In the genomic region with DNA sequence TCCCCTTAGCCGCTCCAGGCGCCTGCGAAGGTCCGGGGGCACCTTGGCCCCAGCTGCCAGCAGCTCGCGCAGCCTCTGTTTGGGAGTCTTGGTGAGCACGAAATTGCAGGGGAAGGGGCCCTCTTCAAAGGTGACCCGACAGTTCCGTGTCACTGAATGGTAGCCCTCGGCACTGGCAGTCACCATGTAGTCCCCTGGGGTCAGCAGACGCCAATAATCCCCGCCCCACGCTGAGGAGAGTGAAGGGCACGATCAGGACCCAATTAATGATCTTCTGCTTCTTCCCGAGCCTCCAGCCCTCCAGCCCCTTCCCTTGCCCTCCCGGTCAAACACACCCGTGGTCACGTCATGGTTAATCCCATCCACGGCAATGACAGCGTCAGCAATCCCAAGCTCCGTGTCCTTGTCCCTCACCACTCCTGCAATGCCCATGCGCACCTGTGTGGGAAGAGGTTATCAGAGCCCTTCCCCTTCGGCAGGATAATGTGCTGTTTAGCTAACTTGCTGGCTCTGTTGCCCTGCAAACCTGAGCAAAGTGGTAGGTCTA, we compare ENCODE assay signal across 33 cellular contexts. TPM values are rescaled to one million over a fixed set of nuclear protein-coding genes. Genes with fewer than 3 reads are reported as not detected.
"Had no signal": no experiment of that assay in that cellular context is flagged by ENCODE, and none has a peak within 500 bp of the region (broad histone marks: within the 10 kb centered on the region; RNA-seq: fewer than 3 reads in every experiment).

No MANE protein-coding gene starts in this region.

- H3K4me3 Mint-ChIP-seq: activated CD4-positive, alpha-beta memory T cell treated with anti-CD3 and anti-CD28 coated beads, Interleukin-2, amount 10 ng/mL, durations not matched to agents 7 days and 5 days; activated CD8-positive, alpha-beta memory T cell treated with anti-CD3 and anti-CD28 coated beads, Interleukin-2, amount 10 ng/mL, durations not matched to agents 7 days and 5 days; activated naive CD4-positive, alpha-beta T cell treated with anti-CD3 and anti-CD28 coated beads, Interleukin-2, amount 10 ng/mL, durations not matched to agents 7 days and 5 days; activated naive CD8-positive, alpha-beta T cell treated with anti-CD3 and anti-CD28 coated beads, Interleukin-2, amount 10 ng/mL, durations not matched to agents 7 days and 5 days had no signal

- DNase-seq: activated CD4-positive, alpha-beta memory T cell treated with anti-CD3 and anti-CD28 coated beads, Interleukin-2, amount 10 ng/mL, durations not matched to agents 7 days and 5 days; activated CD4-positive, alpha-beta T cell treated with anti-CD3 and anti-CD28 coated beads for 1 hour; activated CD4-positive, alpha-beta T cell treated with anti-CD3 and anti-CD28 coated beads for 48 hours; activated CD4-positive, CD25-positive, alpha-beta regulatory T cell; activated CD8-positive, alpha-beta memory T cell treated with anti-CD3 and anti-CD28 coated beads for 24 hours; activated CD8-positive, alpha-beta memory T cell treated with anti-CD3 and anti-CD28 coated beads, Interleukin-2, amount 10 ng/mL, durations not matched to agents 7 days and 5 days; activated CD8-positive, alpha-beta memory T cell treated with anti-CD3 and anti-CD28 coated beads, Interleukin-2, amount 50 U/mL, for 48 hours; activated effector memory CD4-positive, alpha-beta T cell treated with Interleukin-2 at 50 U/mL for 16 hours; activated naive CD4-positive, alpha-beta T cell treated with anti-CD3 and anti-CD28 coated beads, Interleukin-2, amount 10 ng/mL, durations not matched to agents 7 days and 5 days; activated naive CD8-positive, alpha-beta T cell treated with anti-CD3 and anti-CD28 coated beads, Interleukin-2, amount 10 ng/mL, durations not matched to agents 7 days and 5 days; activated T-cell treated with anti-CD3 and anti-CD28 coated beads, Interleukin-2, amount 50 U/mL, for 48 hours; adrenal gland; body of pancreas; NCI-H1092 treated with DMSO at 0.1 percent for 48 hours; NCI-H1417; NCI-H1694; NCI-H1930; NCI-H2081 treated with DMSO at 0.1 percent for 48 hours; NCI-H345; NCI-H524 treated with DMSO at 0.1 percent for 48 hours; SHP77; SJCRH30; T1000; WERI-Rb-1 had no signal

- H3K27ac Mint-ChIP-seq: activated CD4-positive, alpha-beta memory T cell treated with anti-CD3 and anti-CD28 coated beads, Interleukin-2, amount 10 ng/mL, durations not matched to agents 7 days and 5 days; activated CD8-positive, alpha-beta memory T cell treated with anti-CD3 and anti-CD28 coated beads, Interleukin-2, amount 10 ng/mL, durations not matched to agents 7 days and 5 days; activated naive CD4-positive, alpha-beta T cell treated with anti-CD3 and anti-CD28 coated beads, Interleukin-2, amount 10 ng/mL, durations not matched to agents 7 days and 5 days; activated naive CD8-positive, alpha-beta T cell treated with anti-CD3 and anti-CD28 coated beads, Interleukin-2, amount 10 ng/mL, durations not matched to agents 7 days and 5 days had no signal

- H3K36me3 Mint-ChIP-seq: activated CD8-positive, alpha-beta memory T cell treated with anti-CD3 and anti-CD28 coated beads, Interleukin-2, amount 10 ng/mL, durations not matched to agents 7 days and 5 days; activated naive CD4-positive, alpha-beta T cell treated with anti-CD3 and anti-CD28 coated beads, Interleukin-2, amount 10 ng/mL, durations not matched to agents 7 days and 5 days; activated naive CD8-positive, alpha-beta T cell treated with anti-CD3 and anti-CD28 coated beads, Interleukin-2, amount 10 ng/mL, durations not matched to agents 7 days and 5 days had no signal

- ATAC-seq: activated CD8-positive, alpha-beta memory T cell treated with anti-CD3 and anti-CD28 coated beads, Interleukin-2, amount 10 ng/mL, durations not matched to agents 7 days and 5 days; body of pancreas; Panc1 had no signal

- H3K9me3 Mint-ChIP-seq: activated CD4-positive, alpha-beta memory T cell treated with anti-CD3 and anti-CD28 coated beads, Interleukin-2, amount 10 ng/mL, durations not matched to agents 7 days and 5 days; activated naive CD4-positive, alpha-beta T cell treated with anti-CD3 and anti-CD28 coated beads, Interleukin-2, amount 10 ng/mL, durations not matched to agents 7 days and 5 days; activated naive CD8-positive, alpha-beta T cell treated with anti-CD3 and anti-CD28 coated beads, Interleukin-2, amount 10 ng/mL, durations not matched to agents 7 days and 5 days had no signal

RNA-seq across cellular contexts. Expression of gene CPXM1, which starts 6.2 kb away (rescaled TPM):
- total RNA-seq: NCI-H460, RPMI7951 had no signal

RNA-seq across cellular contexts. Expression of gene C20orf141, which starts 20.5 kb away (rescaled TPM):
- total RNA-seq: activated CD4-positive, alpha-beta memory T cell treated with anti-CD3 and anti-CD28 coated beads, Interleukin-2, amount 10 ng/mL, durations not matched to agents 7 days and 5 days; activated CD8-positive, alpha-beta memory T cell treated with anti-CD3 and anti-CD28 coated beads, Interleukin-2, amount 10 ng/mL, durations not matched to agents 7 days and 5 days; activated naive CD8-positive, alpha-beta T cell treated with anti-CD3 and anti-CD28 coated beads, Interleukin-2, amount 10 ng/mL, durations not matched to agents 7 days and 5 days; adrenal gland; astrocyte; body of pancreas; breast epithelium; cardiac septum; M059J; NCI-H460; RPMI7951; SJCRH30; T-helper 1 cell treated with Interleukin-12 subunit alpha and Interleukin-12 subunit beta and Interleukin-4 antibody, amounts not matched to agents 30 ng/mL and 1 ng/mL, for 36 hours; T-helper 2 cell treated with Interferon-gamma antibody and Interleukin-4, amounts not matched to agents 100 ng/mL and 5 ng/mL, for 36 hours had no signal

RNA-seq across cellular contexts. Expression of gene TMEM239, which starts 21.9 kb away (rescaled TPM):
- total RNA-seq: activated CD4-positive, alpha-beta memory T cell treated with anti-CD3 and anti-CD28 coated beads, Interleukin-2, amount 10 ng/mL, durations not matched to agents 7 days and 5 days; activated CD8-positive, alpha-beta memory T cell treated with anti-CD3 and anti-CD28 coated beads, Interleukin-2, amount 10 ng/mL, durations not matched to agents 7 days and 5 days; activated naive CD8-positive, alpha-beta T cell treated with anti-CD3 and anti-CD28 coated beads, Interleukin-2, amount 10 ng/mL, durations not matched to agents 7 days and 5 days; adrenal gland; astrocyte; body of pancreas; cardiac septum; M059J; NCI-H460; RPMI7951; SJCRH30; T-helper 1 cell treated with Interleukin-12 subunit alpha and Interleukin-12 subunit beta and Interleukin-4 antibody, amounts not matched to agents 30 ng/mL and 1 ng/mL, for 36 hours; T-helper 2 cell treated with Interferon-gamma antibody and Interleukin-4, amounts not matched to agents 100 ng/mL and 5 ng/mL, for 36 hours had no signal
